In the genomic region with DNA sequence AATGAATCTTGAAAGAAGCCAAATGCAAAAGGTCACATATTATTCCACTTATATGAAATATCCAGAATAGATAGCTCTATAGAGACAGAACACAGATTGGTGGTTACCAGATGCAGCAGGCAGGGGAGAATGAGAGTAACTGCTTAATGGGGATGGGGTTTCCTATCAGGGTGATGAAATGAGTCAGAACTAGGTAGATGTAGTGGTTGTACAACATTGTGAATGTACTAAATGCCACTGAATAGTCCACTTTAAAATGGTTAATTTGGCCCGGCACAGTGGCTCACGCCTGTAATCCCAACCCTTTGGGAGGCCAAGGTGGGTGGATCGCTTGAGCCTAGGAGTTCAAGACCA, we compare ENCODE assay signal across 11 cellular contexts.
"Had no signal": no experiment of that assay in that cellular context is flagged by ENCODE, and none has a peak within 500 bp of the region (broad histone marks: within the 10 kb centered on the region; RNA-seq: fewer than 3 reads in every experiment).

No MANE protein-coding gene starts in this region.

- H3K27ac ChIP-seq: ascending aorta, cardiac muscle cell, gastroesophageal sphincter, spleen, thyroid gland had no signal

- FAIRE-seq: islet of Langerhans had no signal

- H3K4me1 ChIP-seq: ascending aorta, gastroesophageal sphincter, spleen, thyroid gland had no signal

- DNase-seq: activated CD4-positive, alpha-beta T cell treated with anti-CD3 and anti-CD28 coated beads for 48 hours; activated naive CD4-positive, alpha-beta T cell treated with Interleukin-2 at 50 U/mL for 16 hours; midbrain; spleen; thyroid gland had no signal

- H3K36me3 ChIP-seq: ascending aorta, cardiac muscle cell, gastroesophageal sphincter, spleen, thyroid gland had no signal

- ATAC-seq: gastroesophageal sphincter, sciatic nerve had no signal

- H3K4me3 ChIP-seq: ascending aorta, cardiac muscle cell, gastroesophageal sphincter, lung, spleen, thyroid gland had no signal

- H3K9me3 ChIP-seq: ascending aorta, gastroesophageal sphincter, spleen, thyroid gland had no signal

- H3K27me3 ChIP-seq: ascending aorta, cardiac muscle cell, thyroid gland had no signal
